ENCODE assay signal across 33 cellular contexts in the genomic region with DNA sequence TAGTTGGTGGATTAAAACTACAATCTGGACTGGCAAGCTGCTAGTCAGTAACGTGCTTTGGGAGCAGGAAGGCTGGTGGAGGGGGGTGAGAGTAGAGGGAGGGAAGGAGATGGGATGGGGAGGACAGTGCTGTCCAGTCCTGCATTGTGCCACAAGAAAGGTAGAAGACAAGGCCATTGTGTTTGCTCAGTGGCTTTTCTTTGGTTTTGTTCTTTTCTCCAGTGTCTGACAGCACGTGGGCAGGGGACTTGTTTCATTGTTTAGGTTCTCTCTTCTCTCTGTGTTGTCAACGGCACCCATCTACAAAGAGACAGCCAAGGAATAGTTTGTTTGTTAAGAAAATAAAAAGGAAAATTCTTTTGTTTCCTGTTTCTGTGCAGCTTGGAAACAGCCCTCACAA.
"Had no signal": no experiment of that assay in that cellular context is flagged by ENCODE, and none has a peak within 500 bp of the region (broad histone marks: within the 10 kb centered on the region; RNA-seq: fewer than 3 reads in every experiment).

No MANE protein-coding gene starts in this region.

- H3K36me3 Mint-ChIP-seq: activated CD4-positive, alpha-beta memory T cell treated with anti-CD3 and anti-CD28 coated beads for 36 hours; activated CD8-positive, alpha-beta memory T cell treated with anti-CD3 and anti-CD28 coated beads, Interleukin-2, amount 10 ng/mL, durations not matched to agents 7 days and 5 days; activated naive CD4-positive, alpha-beta T cell treated with anti-CD3 and anti-CD28 coated beads, Interleukin-2, amount 10 ng/mL, durations not matched to agents 7 days and 5 days; activated naive CD4-positive, alpha-beta T cell treated with anti-CD3 and anti-CD28 coated beads, Interleukin-2, amount 50 U/mL, for 24 hours; activated naive CD8-positive, alpha-beta T cell; activated naive CD8-positive, alpha-beta T cell treated with anti-CD3 and anti-CD28 coated beads, Interleukin-2, amount 10 ng/mL, durations not matched to agents 7 days and 5 days; brain had no signal

- H3K27me3 ChIP-seq: ascending aorta, cardiac muscle cell had no signal

- ATAC-seq: activated CD8-positive, alpha-beta memory T cell treated with anti-CD3 and anti-CD28 coated beads, Interleukin-2, amount 10 ng/mL, durations not matched to agents 7 days and 5 days; activated CD8-positive, alpha-beta T cell treated with anti-CD3 and anti-CD28 coated beads for 36 hours; activated naive CD8-positive, alpha-beta T cell treated with anti-CD3 and anti-CD28 coated beads, Interleukin-2, amount 50 U/mL, for 24 hours had no signal

- H3K4me3 ChIP-seq: ascending aorta, cardiac muscle cell had no signal

- H3K27ac ChIP-seq: ascending aorta, cardiac muscle cell had no signal

- H3K9me3 Mint-ChIP-seq: activated B cell treated with CpG ODN at 0.5 μM for 24 hours; activated CD4-positive, alpha-beta memory T cell treated with anti-CD3 and anti-CD28 coated beads for 36 hours; activated CD4-positive, alpha-beta T cell treated with anti-CD3 and anti-CD28 coated beads, Interleukin-2, amount 10 ng/mL, durations not matched to agents 24 days and 14 days; activated CD8-positive, alpha-beta T cell treated with anti-CD3 and anti-CD28 coated beads for 36 hours; activated naive CD4-positive, alpha-beta T cell treated with anti-CD3 and anti-CD28 coated beads, Interleukin-2, amount 10 ng/mL, durations not matched to agents 7 days and 5 days; activated naive CD4-positive, alpha-beta T cell treated with anti-CD3 and anti-CD28 coated beads, Interleukin-2, amount 50 U/mL, for 24 hours; activated naive CD8-positive, alpha-beta T cell treated with anti-CD3 and anti-CD28 coated beads, Interleukin-2, amount 10 ng/mL, durations not matched to agents 7 days and 5 days; activated naive CD8-positive, alpha-beta T cell treated with anti-CD3 and anti-CD28 coated beads, Interleukin-2, amount 50 U/mL, for 24 hours; activated T-cell treated with anti-CD3 and anti-CD28 coated beads, Interleukin-2, amount 50 U/mL, for 24 hours; activated T-helper 2 cell treated with anti-CD3 and anti-CD28 coated beads, Interferon-gamma antibody, Interleukin-2, Interleukin-4, amounts not matched to agents 10 μg/mL and 5 μg/mL and 100 μg/mL, durations not matched to agents 14 hours and 24 hours and 36 hours; brain; T-helper 1 cell treated with Interleukin-12 subunit alpha and Interleukin-12 subunit beta and Interleukin-4 antibody, amounts not matched to agents 30 μg/mL and 1 μg/mL, for 36 hours; T-helper 2 cell treated with Interferon-gamma antibody and Interleukin-4, amounts not matched to agents 5 μg/mL and 100 μg/mL, for 36 hours had no signal

- H3K27ac Mint-ChIP-seq: activated B cell treated with CpG ODN at 0.5 μM for 24 hours; activated CD4-positive, alpha-beta memory T cell treated with anti-CD3 and anti-CD28 coated beads for 36 hours; activated CD4-positive, alpha-beta T cell treated with anti-CD3 and anti-CD28 coated beads, Interleukin-2, amount 10 ng/mL, durations not matched to agents 24 days and 14 days; activated CD8-positive, alpha-beta memory T cell treated with anti-CD3 and anti-CD28 coated beads, Interleukin-2, amount 10 ng/mL, durations not matched to agents 7 days and 5 days; activated CD8-positive, alpha-beta T cell treated with anti-CD3 and anti-CD28 coated beads for 36 hours; activated naive CD4-positive, alpha-beta T cell treated with anti-CD3 and anti-CD28 coated beads, Interleukin-2, amount 10 ng/mL, durations not matched to agents 7 days and 5 days; activated naive CD4-positive, alpha-beta T cell treated with anti-CD3 and anti-CD28 coated beads, Interleukin-2, amount 50 U/mL, for 24 hours; activated naive CD8-positive, alpha-beta T cell; activated naive CD8-positive, alpha-beta T cell treated with anti-CD3 and anti-CD28 coated beads, Interleukin-2, amount 10 ng/mL, durations not matched to agents 7 days and 5 days; activated naive CD8-positive, alpha-beta T cell treated with anti-CD3 and anti-CD28 coated beads, Interleukin-2, amount 50 U/mL, for 24 hours; activated T-cell treated with anti-CD3 and anti-CD28 coated beads, Interleukin-2, amount 50 U/mL, for 24 hours; activated T-helper 2 cell treated with anti-CD3 and anti-CD28 coated beads, Interferon-gamma antibody, Interleukin-2, Interleukin-4, amounts not matched to agents 10 μg/mL and 5 μg/mL and 100 μg/mL, durations not matched to agents 14 hours and 24 hours and 36 hours; T-helper 1 cell treated with Interleukin-12 subunit alpha and Interleukin-12 subunit beta and Interleukin-4 antibody, amounts not matched to agents 30 μg/mL and 1 μg/mL, for 36 hours; T-helper 2 cell treated with Interferon-gamma antibody and Interleukin-4, amounts not matched to agents 5 μg/mL and 100 μg/mL, for 36 hours had no signal

- DNase-seq: activated B cell treated with CpG ODN at 0.5 μM for 24 hours; activated CD4-positive, alpha-beta memory T cell treated with anti-CD3 and anti-CD28 coated beads for 36 hours; activated CD4-positive, alpha-beta T cell treated with anti-CD3 and anti-CD28 coated beads for 4 hours; activated CD4-positive, alpha-beta T cell treated with anti-CD3 and anti-CD28 coated beads, Interleukin-2, amount 10 ng/mL, durations not matched to agents 24 days and 14 days; activated CD4-positive, alpha-beta T cell treated with anti-CD3 and anti-CD28 coated beads, Interleukin-2, amount 50 U/mL, for 1 hour; activated CD4-positive, alpha-beta T cell treated with anti-CD3 and anti-CD28 coated beads, Interleukin-2, amount 50 U/mL, for 4 hours; activated CD4-positive, CD25-positive, alpha-beta regulatory T cell treated with anti-CD3 and anti-CD28 coated beads, Interleukin-2, amount 50 U/mL, for 72 hours; activated CD8-positive, alpha-beta memory T cell treated with anti-CD3 and anti-CD28 coated beads for 24 hours; activated CD8-positive, alpha-beta memory T cell treated with anti-CD3 and anti-CD28 coated beads, Interleukin-2, amount 10 ng/mL, durations not matched to agents 7 days and 5 days; activated CD8-positive, alpha-beta memory T cell treated with anti-CD3 and anti-CD28 coated beads, Interleukin-2, amount 50 U/mL, for 48 hours; activated CD8-positive, alpha-beta T cell treated with anti-CD3 and anti-CD28 coated beads for 36 hours; activated effector memory CD4-positive, alpha-beta T cell treated with Interleukin-2 at 50 U/mL for 16 hours; activated gamma-delta T cell; activated naive CD4-positive, alpha-beta T cell treated with anti-CD3 and anti-CD28 coated beads, Interleukin-2, amount 10 ng/mL, durations not matched to agents 7 days and 5 days; activated naive CD4-positive, alpha-beta T cell treated with Interleukin-2 at 50 U/mL for 16 hours; activated naive CD8-positive, alpha-beta T cell treated with anti-CD3 and anti-CD28 coated beads, Interleukin-2, amount 10 ng/mL, durations not matched to agents 7 days and 5 days; activated naive CD8-positive, alpha-beta T cell treated with anti-CD3 and anti-CD28 coated beads, Interleukin-2, amount 50 U/mL, for 24 hours; activated T-cell treated with anti-CD3 and anti-CD28 coated beads, Interleukin-2, amount 50 U/mL, for 24 hours; activated T-cell treated with anti-CD3 and anti-CD28 coated beads, Interleukin-2, amount 50 U/mL, for 48 hours; amygdala; anterior cingulate cortex; central memory CD4-positive, alpha-beta T cell; T-helper 1 cell; T-helper 2 cell; T-helper 9 cell had no signal

- H3K36me3 ChIP-seq: ascending aorta, cardiac muscle cell had no signal

- H3K27me3 Mint-ChIP-seq: activated B cell treated with CpG ODN at 0.5 μM for 24 hours; activated naive CD4-positive, alpha-beta T cell treated with anti-CD3 and anti-CD28 coated beads, Interleukin-2, amount 50 U/mL, for 24 hours had no signal

- H3K4me1 ChIP-seq: ascending aorta had no signal

- H3K4me1 Mint-ChIP-seq: activated naive CD4-positive, alpha-beta T cell treated with anti-CD3 and anti-CD28 coated beads, Interleukin-2, amount 10 ng/mL, durations not matched to agents 7 days and 5 days; activated naive CD4-positive, alpha-beta T cell treated with anti-CD3 and anti-CD28 coated beads, Interleukin-2, amount 50 U/mL, for 24 hours; activated naive CD8-positive, alpha-beta T cell treated with anti-CD3 and anti-CD28 coated beads, Interleukin-2, amount 50 U/mL, for 24 hours had no signal

- H3K9me3 ChIP-seq: ascending aorta had no signal

- H3K4me3 Mint-ChIP-seq: activated B cell treated with CpG ODN at 0.5 μM for 24 hours; activated CD4-positive, alpha-beta memory T cell treated with anti-CD3 and anti-CD28 coated beads for 36 hours; activated CD4-positive, alpha-beta T cell treated with anti-CD3 and anti-CD28 coated beads, Interleukin-2, amount 10 ng/mL, durations not matched to agents 24 days and 14 days; activated CD8-positive, alpha-beta memory T cell treated with anti-CD3 and anti-CD28 coated beads, Interleukin-2, amount 10 ng/mL, durations not matched to agents 7 days and 5 days; activated CD8-positive, alpha-beta T cell treated with anti-CD3 and anti-CD28 coated beads for 36 hours; activated naive CD4-positive, alpha-beta T cell treated with anti-CD3 and anti-CD28 coated beads, Interleukin-2, amount 10 ng/mL, durations not matched to agents 7 days and 5 days; activated naive CD4-positive, alpha-beta T cell treated with anti-CD3 and anti-CD28 coated beads, Interleukin-2, amount 50 U/mL, for 24 hours; activated naive CD8-positive, alpha-beta T cell; activated naive CD8-positive, alpha-beta T cell treated with anti-CD3 and anti-CD28 coated beads, Interleukin-2, amount 10 ng/mL, durations not matched to agents 7 days and 5 days; activated naive CD8-positive, alpha-beta T cell treated with anti-CD3 and anti-CD28 coated beads, Interleukin-2, amount 50 U/mL, for 24 hours; activated T-cell treated with anti-CD3 and anti-CD28 coated beads, Interleukin-2, amount 50 U/mL, for 24 hours; brain; T-helper 1 cell treated with Interleukin-12 subunit alpha and Interleukin-12 subunit beta and Interleukin-4 antibody, amounts not matched to agents 30 μg/mL and 1 μg/mL, for 36 hours; T-helper 2 cell treated with Interferon-gamma antibody and Interleukin-4, amounts not matched to agents 5 μg/mL and 100 μg/mL, for 36 hours had no signal
